17 cellular contexts compared by ENCODE assay signal in the genomic region with DNA sequence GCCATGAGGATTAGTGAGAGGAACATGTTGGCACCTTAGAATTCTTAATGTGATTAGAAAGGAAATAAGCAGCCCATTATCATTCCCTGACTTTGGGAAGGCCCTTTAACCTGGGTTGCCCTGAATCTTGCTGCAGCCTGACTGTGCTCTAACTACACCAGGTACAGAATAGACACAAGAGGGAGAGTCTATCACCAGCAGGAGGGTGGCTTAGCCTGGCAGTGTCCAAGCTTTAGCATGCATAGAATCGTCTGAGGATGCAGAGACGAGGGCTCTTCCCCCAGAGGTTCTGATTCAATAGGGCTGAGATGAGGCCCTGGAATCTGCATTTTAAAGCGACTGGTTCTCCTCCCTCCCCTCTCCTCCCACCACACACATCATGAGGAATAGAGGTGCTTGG. TPM values are rescaled to one million over a fixed set of nuclear protein-coding genes. Genes with fewer than 3 reads are reported as not detected.
DNase-seq lines count a peak whose midpoint lies in the region; ATAC-seq and TF ChIP-seq lines count a peak whose summit lies in the region.
"Had no signal": no experiment of that assay in that cellular context is flagged by ENCODE, and none has a peak within 500 bp of the region (broad histone marks: within the 10 kb centered on the region; RNA-seq: fewer than 3 reads in every experiment).

No MANE protein-coding gene starts in this region.

- 44 to 63% (median 53%) methylated on average over 3 of the region's 3 CpGs for WGBS in psoas muscle, 3 donors

- CTCF ChIA-PET in HEK293 (lab: Yijun Ruan, JAX) = no interaction called here
- CTCF ChIA-PET in activated B cell treated with CpG ODN at 0.5 μM for 24 hours (lab: Charles Lee) = no interaction called here

- TF ChIP-seq CTCF in HEK293 (tag by site-specific recombination; IDR thresholded peaks at IDR 0.05) (no peak), activated B cell treated with CpG ODN at 0.5 μM for 24 hours (IDR thresholded peaks at IDR 0.05) (no peak), psoas muscle (IDR thresholded peaks at IDR 0.05) (no peak), HFFc6 (IDR thresholded peaks at IDR 0.05) (no peak)

- peak; percentile 1 for DNase-seq in activated B cell treated with CpG ODN at 0.5 μM for 24 hours
- peak; percentile 12 for DNase-seq in left lobe of liver (ENCODE audit: low spot score)
- no peak for DNase-seq in psoas muscle
- DNase-seq in HFFc6 = no peak
- DNase-seq in GF-D8 (lab: John Stamatoyannopoulos, UW) = no peak
- DNase-seq in NCI-H524 treated with DMSO at 0.1 percent for 48 hours (lab: John Stamatoyannopoulos, UW) = no peak
- DNase-seq: Calu3; CD8-positive, alpha-beta T cell; DMS79 treated with DMSO at 0.1 percent for 48 hours; GM23248 had no signal

- no peaks in the 10 kb centered on the region for H3K9me3 ChIP-seq in HEK293 (ENCODE audit: control insufficient read depth, insufficient read depth, low read depth, low read length)
- no peaks in the 10 kb centered on the region for H3K9me3 ChIP-seq in psoas muscle
- H3K9me3 ChIP-seq: A549, BLaER1, HAP-1 had no signal

- H3K4me1 Mint-ChIP-seq in activated B cell treated with CpG ODN at 0.5 μM for 24 hours = peaks cover 26% of the 10 kb centered on the region
- H3K4me1 Mint-ChIP-seq in HFFc6 (ENCODE audit: low read depth) = no peaks in the 10 kb centered on the region

- POLR2A ChIA-PET in HEK293 (lab: Yijun Ruan, JAX) = no interaction called here
- POLR2A ChIA-PET in activated B cell treated with CpG ODN at 0.5 μM for 24 hours (lab: Charles Lee) = interaction anchor here (0.6 kb wide), 3 partner anchors 27 to 71 kb away, joined by 3 to 6 read pairs (median 3); no protein-coding TSS in a partner anchor

- H3K36me3 Mint-ChIP-seq in activated B cell treated with CpG ODN at 0.5 μM for 24 hours (ENCODE audit: low read depth) (no peaks in the 10 kb centered on the region), HFFc6 (ENCODE audit: low read depth) (no peaks in the 10 kb centered on the region)
- H3K36me3 Mint-ChIP-seq: CD8-positive, alpha-beta T cell had no signal

- H3K27ac ChIP-seq in HEK293 (ENCODE audit: extremely low read depth, low read depth, low read length) = no peak overlapping the region
- peak overlapping the region; percentile 88 for H3K27ac ChIP-seq in psoas muscle
- H3K27ac ChIP-seq: 22Rv1, A549, BLaER1, GM23248 had no signal

- H3K27me3 Mint-ChIP-seq in activated B cell treated with CpG ODN at 0.5 μM for 24 hours (no peaks in the 10 kb centered on the region), HFFc6 (ENCODE audit: insufficient read depth) (peaks cover 20% of the 10 kb centered on the region)

- H3K4me1 ChIP-seq in HEK293 (ENCODE audit: control insufficient read depth, insufficient read depth, low read length) = no peaks in the 10 kb centered on the region
- peaks cover 25% of the 10 kb centered on the region for H3K4me1 ChIP-seq in psoas muscle
- H3K4me1 ChIP-seq: A549, BLaER1, HAP-1 had no signal

- no peaks in the 10 kb centered on the region for H3K9me3 Mint-ChIP-seq in activated B cell treated with CpG ODN at 0.5 μM for 24 hours
- no peaks in the 10 kb centered on the region for H3K9me3 Mint-ChIP-seq in HFFc6
- H3K9me3 Mint-ChIP-seq: CD8-positive, alpha-beta T cell had no signal

- intact Hi-C loops in activated B cell treated with CpG ODN at 0.5 μM for 24 hours (cut with micrococcal nuclease) = loop anchor here (2.0 kb wide), 1 partner anchor 14 kb away; no protein-coding TSS in a partner anchor
- intact Hi-C loops in psoas muscle (cut with DNase I) = no loop called here

- H3K27ac Mint-ChIP-seq in activated B cell treated with CpG ODN at 0.5 μM for 24 hours = no peak overlapping the region
- no peak overlapping the region for H3K27ac Mint-ChIP-seq in HFFc6
- H3K27ac Mint-ChIP-seq: CD8-positive, alpha-beta T cell had no signal

- H3K27me3 ChIP-seq in psoas muscle (ENCODE audit: insufficient read depth in 3 of 3, low read length in 2 of 3) = no peaks in the 10 kb centered on the region
- H3K27me3 ChIP-seq: BLaER1 had no signal

- H3K36me3 ChIP-seq in HEK293 (ENCODE audit: control insufficient read depth in 2 of 2, insufficient read depth in 1 of 2, low read length in 2 of 2) (no peaks in the 10 kb centered on the region), psoas muscle (ENCODE audit: insufficient read depth in 1 of 2, low read depth in 1 of 2) (no peaks in the 10 kb centered on the region)
- H3K36me3 ChIP-seq: BLaER1, HAP-1 had no signal

- no peak for ATAC-seq in activated B cell treated with CpG ODN at 0.5 μM for 24 hours (ENCODE audit: low read depth)
- ATAC-seq in left lobe of liver = no peak
- ATAC-seq in psoas muscle = peak in 3 of 4 donors; percentile 8 to 37 (median 25)
- no peak for ATAC-seq in GM21619 (IDR thresholded peaks at IDR 0.05; ENCODE audit: unreplicated experiment)
- ATAC-seq: A549; CD8-positive, alpha-beta T cell; GM12878 had no signal

- H3K4me3 Mint-ChIP-seq in activated B cell treated with CpG ODN at 0.5 μM for 24 hours (no peak overlapping the region), HFFc6 (no peak overlapping the region)
- H3K4me3 Mint-ChIP-seq: CD8-positive, alpha-beta T cell had no signal

- H3K4me3 ChIP-seq in HEK293 (ENCODE audit: low read depth, low read length) (no peak overlapping the region), psoas muscle (peak overlapping the region; percentile 41)
- H3K4me3 ChIP-seq: A549, BLaER1, GM12878, GM23248, HAP-1 had no signal

TF ChIP-seq in HEK293, 187 proteins besides CTCF, POLR2A, EP300 and RAD21:
- TF ChIP-seq ZBTB48 (tag by site-specific recombination; IDR thresholded peaks at IDR 0.05) = no peak
- TF ChIP-seq, protein P1, sequence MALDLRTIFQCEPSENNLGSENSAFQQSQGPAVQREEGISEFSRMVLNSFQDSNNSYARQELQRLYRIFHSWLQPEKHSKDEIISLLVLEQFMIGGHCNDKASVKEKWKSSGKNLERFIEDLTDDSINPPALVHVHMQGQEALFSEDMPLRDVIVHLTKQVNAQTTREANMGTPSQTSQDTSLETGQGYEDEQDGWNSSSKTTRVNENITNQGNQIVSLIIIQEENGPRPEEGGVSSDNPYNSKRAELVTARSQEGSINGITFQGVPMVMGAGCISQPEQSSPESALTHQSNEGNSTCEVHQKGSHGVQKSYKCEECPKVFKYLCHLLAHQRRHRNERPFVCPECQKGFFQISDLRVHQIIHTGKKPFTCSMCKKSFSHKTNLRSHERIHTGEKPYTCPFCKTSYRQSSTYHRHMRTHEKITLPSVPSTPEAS (tag by site-specific recombination; IDR thresholded peaks at IDR 0.05) = no peak
- 0 out of 2 replicates have a peak, but pooled peaks have one; percentile 27 for TF ChIP-seq ZBTB20 (tag by site-specific recombination; IDR thresholded peaks at IDR 0.05)
- TF ChIP-seq ZNF23 (tag by site-specific recombination; IDR thresholded peaks at IDR 0.05; ENCODE audit: borderline replicate concordance) = no peak
TF ChIP-seq in HEK293: peak in this region for 1.

RNA-seq across cellular contexts. Expression of gene TENT5C, which starts 6.6 kb away (rescaled TPM):
- 56.2 and 59.3 TPM in 2 replicates for total RNA-seq in activated B cell treated with CpG ODN at 0.5 μM for 24 hours
- total RNA-seq in left lobe of liver = 2.4 TPM
- 10 to 100 TPM in 3 of 4 donors, 1 to 10 TPM in 1; 3.1 to 31.4 (median 15.9) TPM for total RNA-seq in psoas muscle
- polyA plus RNA-seq in psoas muscle = 1 to 10 TPM; 1.5 to 9.7 (median 2.7) TPM
- under 1 TPM; 0.47 to 0.91 (median 0.75) TPM for total RNA-seq in HFFc6 (2021; fragmentation: NEBNext Ultra II Directional; extraction: Animal tissue kit (Norgen Biotek cat#: 25700))
- total RNA-seq: GM23248 had no signal

Comparison
In these comparisons a context has a peak if more than half of its experiments do, and no peak if none do; other contexts are left out.
1. ATAC-seq: peak in psoas muscle (3 of 4); none in activated B cell treated with CpG ODN at 0.5 μM for 24 hours (single experiment), left lobe of liver (single experiment) and GM21619 (single experiment).
2. DNase-seq: peak in activated B cell treated with CpG ODN at 0.5 μM for 24 hours (single experiment) and left lobe of liver (single experiment); none in psoas muscle (0 of 2), HFFc6 (single experiment), GF-D8 (single experiment) and NCI-H524 treated with DMSO at 0.1 percent for 48 hours (single experiment).